ENCODE assay signal across 26 cellular contexts in the genomic region with DNA sequence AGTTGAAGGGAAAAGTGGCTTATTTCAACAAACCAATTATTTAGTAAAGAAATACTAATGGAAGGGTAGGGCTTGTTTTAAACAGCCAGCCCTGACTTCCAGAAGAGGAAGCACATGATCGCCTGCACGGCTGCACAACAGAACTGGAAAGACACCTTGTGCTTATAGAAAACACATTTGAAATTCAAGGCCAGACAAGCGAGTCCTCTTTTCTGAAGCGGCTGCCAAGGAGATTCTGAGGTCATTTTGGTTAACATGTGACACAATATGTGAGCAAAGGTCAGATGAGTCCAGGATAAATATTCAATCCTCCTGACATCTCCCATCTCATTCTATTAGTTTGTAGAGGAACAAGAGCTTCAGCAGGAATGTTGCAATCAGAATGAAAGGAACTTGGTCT.
A peak's percentile ranks its signal among the peaks of the same experiment; 100 is the strongest.
DNase-seq lines count a peak whose midpoint lies in the region; ATAC-seq and TF ChIP-seq lines count a peak whose summit lies in the region.
"Had no signal": no experiment of that assay in that cellular context is flagged by ENCODE, and none has a peak within 500 bp of the region (broad histone marks: within the 10 kb centered on the region; RNA-seq: fewer than 3 reads in every experiment).

No MANE protein-coding gene starts in this region.

- no peaks in the 10 kb centered on the region for H3K9me3 ChIP-seq in thyroid gland
- H3K9me3 ChIP-seq in WERI-Rb-1 (ENCODE audit: severe bottlenecking), result no peaks in the 10 kb centered on the region
- H3K9me3 ChIP-seq: BE2C, HAP-1, heart left ventricle had no signal

- H3K4me1 Mint-ChIP-seq in activated T-cell treated with anti-CD3 and anti-CD28 coated beads, Interleukin-2, amount 50 U/mL, for 4 hours (ENCODE audit: low read depth), result no peaks in the 10 kb centered on the region
- H3K4me1 Mint-ChIP-seq: IgD-negative memory B cell had no signal

- no peaks in the 10 kb centered on the region for H3K27me3 Mint-ChIP-seq in activated T-cell treated with anti-CD3 and anti-CD28 coated beads, Interleukin-2, amount 50 U/mL, for 4 hours (ENCODE audit: low read depth)
- H3K27me3 Mint-ChIP-seq: IgD-negative memory B cell, progenitor cell of endocrine pancreas had no signal

- WGBS in thyroid gland, 2 donors, result 11 to 18% methylated on average over 4 of the region's 4 CpGs

- TF ChIP-seq CTCF in epithelial cell of proximal tubule (conservative IDR thresholded peaks at IDR 0.05; ENCODE audit: low read depth, low read length) (no peak), thyroid gland (IDR thresholded peaks at IDR 0.05) (no peak), WERI-Rb-1 (IDR thresholded peaks at IDR 0.05; ENCODE audit: low read depth, low read length) (no peak)

- intact Hi-C loops in thyroid gland (cut with DNase I), result no loop called here

- no peak for ATAC-seq in HG03354 (IDR thresholded peaks at IDR 0.05; ENCODE audit: poor library complexity, severe bottlenecking, unreplicated experiment)
- ATAC-seq in activated T-cell treated with anti-CD3 and anti-CD28 coated beads, Interleukin-2, amount 50 U/mL, for 4 hours, result no peak
- ATAC-seq: heart left ventricle; PC-3; SK-N-SH treated with all-trans-retinoic acid at 6 μM for 48 hours; stimulated activated naive CD8-positive, alpha-beta T cell treated with anti-CD3 and anti-CD28 coated beads, Interleukin-15, Interleukin-2, amounts not matched to agents 100 U/mL and 50 U/mL, for 24 hours had no signal

- no peak overlapping the region for H3K4me3 Mint-ChIP-seq in activated T-cell treated with anti-CD3 and anti-CD28 coated beads, Interleukin-2, amount 50 U/mL, for 4 hours
- H3K4me3 Mint-ChIP-seq: IgD-negative memory B cell, neural crest cell had no signal

- H3K36me3 Mint-ChIP-seq in activated T-cell treated with anti-CD3 and anti-CD28 coated beads, Interleukin-2, amount 50 U/mL, for 4 hours (ENCODE audit: insufficient read depth), result no peaks in the 10 kb centered on the region
- H3K36me3 Mint-ChIP-seq: IgD-negative memory B cell had no signal

- H3K36me3 ChIP-seq in thyroid gland (no peaks in the 10 kb centered on the region), WERI-Rb-1 (no peaks in the 10 kb centered on the region)
- H3K36me3 ChIP-seq: BE2C, brain microvascular endothelial cell, HAP-1, heart left ventricle had no signal

- no peaks in the 10 kb centered on the region for H3K9me3 Mint-ChIP-seq in activated T-cell treated with anti-CD3 and anti-CD28 coated beads, Interleukin-2, amount 50 U/mL, for 4 hours
- H3K9me3 Mint-ChIP-seq: IgD-negative memory B cell, neural crest cell had no signal

- TF ChIP-seq POLR2A in thyroid gland (IDR thresholded peaks at IDR 0.05), result no peak

- H3K27ac ChIP-seq in thyroid gland, result peak overlapping the region in 1 of 3 donors; percentile 48
- H3K27ac ChIP-seq in WERI-Rb-1, result no peak overlapping the region
- H3K27ac ChIP-seq: brain microvascular endothelial cell, heart left ventricle had no signal

- H3K4me3 ChIP-seq in epithelial cell of proximal tubule (ENCODE audit: low read depth, low read length) (no peak overlapping the region), thyroid gland (replicated peaks in 1 of 3) (no peak overlapping the region), WERI-Rb-1 (ENCODE audit: low read depth, low read length) (no peak overlapping the region)
- H3K4me3 ChIP-seq: HAP-1, heart left ventricle had no signal

- peak; percentile 14 for DNase-seq in NCI-H2029 (lab: John Stamatoyannopoulos, UW)
- no peak for DNase-seq in NCI-H2029 treated with DMSO at 0.1 percent for 48 hours (lab: John Stamatoyannopoulos, UW)
- DNase-seq in epithelial cell of proximal tubule (ENCODE audit: low read depth), result peak; percentile 25
- DNase-seq in myocyte (ENCODE audit: low read depth), result peak; percentile 13
- peak; percentile 66 to 78 for DNase-seq in thyroid gland
- no peak for DNase-seq in WERI-Rb-1
- no peak for DNase-seq in activated T-cell treated with anti-CD3 and anti-CD28 coated beads, Interleukin-2, amount 50 U/mL, for 4 hours
- DNase-seq: activated CD4-positive, alpha-beta T cell treated with anti-CD3 and anti-CD28 coated beads for 48 hours; activated naive CD4-positive, alpha-beta T cell; activated T-cell treated with anti-CD3 and anti-CD28 coated beads, Interleukin-2, amount 50 U/mL, for 48 hours; BE2C; brain microvascular endothelial cell; DMS79 treated with DMSO at 0.1 percent for 48 hours; kidney glomerular epithelial cell; NCI-H2107; NCI-H446 treated with DMSO at 0.1 percent for 48 hours; PC-3; stimulated activated naive CD8-positive, alpha-beta T cell treated with anti-CD3 and anti-CD28 coated beads, Interleukin-15, Interleukin-2, amounts not matched to agents 100 U/mL and 50 U/mL, for 24 hours; T-helper 2 cell had no signal

- H3K27me3 ChIP-seq in thyroid gland (no peaks in the 10 kb centered on the region), WERI-Rb-1 (ENCODE audit: insufficient read depth, low read depth, severe bottlenecking) (no peaks in the 10 kb centered on the region)
- H3K27me3 ChIP-seq: BE2C, brain microvascular endothelial cell, heart left ventricle had no signal

- peaks cover 6 to 10% of the 10 kb centered on the region in 2 donors for H3K4me1 ChIP-seq in thyroid gland
- H3K4me1 ChIP-seq: BE2C, HAP-1, heart left ventricle had no signal

Comparison
In these comparisons a context has a peak if more than half of its experiments do, and no peak if none do; other contexts are left out.
1. DNase-seq: peak in NCI-H2029 (single experiment), epithelial cell of proximal tubule (single experiment), myocyte (single experiment) and thyroid gland (2 of 2); none in NCI-H2029 treated with DMSO at 0.1 percent for 48 hours (single experiment), WERI-Rb-1 (single experiment) and activated T-cell treated with anti-CD3 and anti-CD28 coated beads, Interleukin-2, amount 50 U/mL, for 4 hours (single experiment).